ENCODE assay signal across 13 cellular contexts in the genomic region with DNA sequence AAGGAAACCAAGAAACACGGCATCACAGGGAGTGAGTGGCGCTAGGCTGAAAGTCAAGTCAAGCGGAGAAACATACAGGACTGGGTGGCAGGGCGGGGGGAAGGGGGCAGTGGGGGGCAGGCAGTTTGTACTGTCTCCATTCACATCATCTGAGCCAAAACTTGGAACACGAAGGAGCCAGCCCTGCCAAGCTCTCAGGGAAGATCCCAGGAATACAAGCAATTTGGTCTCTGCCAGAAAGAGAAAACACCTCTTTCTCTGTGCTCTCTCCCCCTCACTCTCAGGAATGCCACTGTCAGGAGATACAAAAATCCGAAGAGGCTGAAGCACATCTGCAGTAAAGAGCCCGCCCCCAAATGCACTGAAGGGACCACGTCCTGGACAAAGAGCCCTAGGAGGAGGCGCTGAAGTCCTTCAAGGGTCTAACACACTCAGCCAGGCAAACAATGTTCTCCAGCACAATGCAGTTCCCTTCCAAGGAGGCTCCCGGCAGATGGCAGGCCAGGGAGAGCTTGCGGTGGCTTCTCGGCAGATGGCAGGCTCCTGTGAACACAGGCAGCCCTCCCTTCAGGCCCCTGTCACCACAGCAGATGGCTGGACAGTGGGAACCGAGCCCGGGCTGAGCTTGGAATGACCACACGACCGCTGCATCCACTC.
DNase-seq lines count a peak whose midpoint lies in the region; ATAC-seq, FAIRE-seq and TF ChIP-seq lines count a peak whose summit lies in the region.
"Had no signal": no experiment of that assay in that cellular context is flagged by ENCODE, and none has a peak within 500 bp of the region (broad histone marks: within the 10 kb centered on the region; RNA-seq: fewer than 3 reads in every experiment).

No MANE protein-coding gene starts in this region.

- TF ChIP-seq CTCF in AG04450 (IDR thresholded peaks at IDR 0.05; ENCODE audit: low read depth, low read length), result peak; percentile 21; the same call in 1 of the 2 replicates
- peak; percentile 1 for TF ChIP-seq CTCF in bronchial epithelial cell (IDR thresholded peaks at IDR 0.05; ENCODE audit: insufficient read depth, low read length, severe bottlenecking)

- no peak overlapping the region for H2BK120ac ChIP-seq in mesenchymal stem cell (ENCODE audit: low read depth, low read length)

- H2BK5ac ChIP-seq in mesenchymal stem cell (ENCODE audit: low read depth, low read length, poor library complexity, severe bottlenecking), result no peak overlapping the region

- CTCF ChIA-PET in AG04450 (lab: Charles Lee), result interaction anchor here (0.5 to 1.5 kb wide), 2 partner anchors 23 to 413 kb away, joined by 5 to 6 read pairs; no protein-coding TSS in a partner anchor

- no peak overlapping the region for H2BK12ac ChIP-seq in mesenchymal stem cell (ENCODE audit: low read length in 2 of 2)

- POLR2A ChIA-PET in AG04450 (lab: Yijun Ruan, JAX), result no interaction called here

- H3K4me3 ChIP-seq in AG04450 (ENCODE audit: low read depth, low read length), result no peak overlapping the region
- no peak overlapping the region for H3K4me3 ChIP-seq in bronchial epithelial cell (ENCODE audit: low read depth, low read length)
- no peak overlapping the region for H3K4me3 ChIP-seq in mesenchymal stem cell (ENCODE audit: insufficient read depth in 1 of 2, low read depth in 1 of 2, low read length in 2 of 2)
- H3K4me3 ChIP-seq in small intestine (ENCODE audit: low read depth in 1 of 2, low read length in 2 of 2), result no peak overlapping the region

- no peak overlapping the region for H2BK15ac ChIP-seq in mesenchymal stem cell (ENCODE audit: low read depth, poor library complexity, severe bottlenecking)

- no peak overlapping the region for H2AK5ac ChIP-seq in mesenchymal stem cell (ENCODE audit: low read length, severe bottlenecking)

- H3K79me1 ChIP-seq in mesenchymal stem cell (replicated peaks; ENCODE audit: low read length, poor library complexity, severe bottlenecking), result peaks cover 2% of the 10 kb centered on the region

- H3K4me1 ChIP-seq in mesenchymal stem cell (ENCODE audit: control insufficient read depth, insufficient read depth, low read depth, low read length) (peaks cover 4% of the 10 kb centered on the region), small intestine (ENCODE audit: control insufficient read depth in 2 of 2, insufficient read depth in 1 of 2, low read depth in 1 of 2, low read length in 1 of 2) (no peaks in the 10 kb centered on the region)

- H3K18ac ChIP-seq in mesenchymal stem cell (ENCODE audit: low read depth in 1 of 2, low read length in 2 of 2), result peak overlapping the region in 1 of 2 experiments; percentile 62

- no peak overlapping the region for H3K23ac ChIP-seq in mesenchymal stem cell (ENCODE audit: low read length in 2 of 2)

- no peak overlapping the region for H3K9ac ChIP-seq in mesenchymal stem cell (ENCODE audit: low read length)

- peaks cover 2% of the 10 kb centered on the region for H3K36me3 ChIP-seq in bronchial epithelial cell (ENCODE audit: control insufficient read depth, insufficient read depth, low read length)
- H3K36me3 ChIP-seq in mesenchymal stem cell (ENCODE audit: control insufficient read depth in 1 of 2, insufficient read depth in 2 of 2, low read depth in 1 of 2, low read length in 2 of 2), result peaks cover 31 to 49% of the 10 kb centered on the region in 2 experiments
- no peaks in the 10 kb centered on the region for H3K36me3 ChIP-seq in small intestine (ENCODE audit: control insufficient read depth in 2 of 2, insufficient read depth in 2 of 2, low read length in 2 of 2)

- H2AFZ ChIP-seq in mesenchymal stem cell (ENCODE audit: low read depth, low read length), result no peak overlapping the region

- H3K4ac ChIP-seq in mesenchymal stem cell (ENCODE audit: low read depth in 1 of 2, low read length in 2 of 2), result no peak overlapping the region

- WGBS in mesenchymal stem cell, result 83% methylated on average over 16 of the region's 16 CpGs
- WGBS in small intestine, 3 donors, result 67 to 91% (median 85%) methylated on average over 16 of the region's 16 CpGs

- H3K4me2 ChIP-seq in mesenchymal stem cell (ENCODE audit: low read length, poor library complexity, severe bottlenecking), result no peak overlapping the region

- peak overlapping the region; percentile 65 for H4K91ac ChIP-seq in mesenchymal stem cell (ENCODE audit: low read length)

- DNase-seq in AG04450 (ENCODE audit: low read depth, low spot score) (no peak), NCI-H1694 treated with DMSO at 0.1 percent for 48 hours (lab: John Stamatoyannopoulos, UW) (peak; percentile 59), bronchial epithelial cell (ENCODE audit: low read depth) (no peak), mesenchymal stem cell (no peak), small intestine (no peak), NCI-H1417 treated with DMSO at 0.1 percent for 48 hours (lab: John Stamatoyannopoulos, UW) (no peak)
- DNase-seq: activated CD4-positive, alpha-beta T cell treated with anti-CD3 and anti-CD28 coated beads, Interleukin-2, amount 50 U/mL, for 48 hours; activated naive CD8-positive, alpha-beta T cell treated with anti-CD3 and anti-CD28 coated beads, Interleukin-2, amount 10 ng/mL, durations not matched to agents 7 days and 5 days; NCI-H2029 treated with DMSO at 0.1 percent for 48 hours; stimulated activated CD4-positive, alpha-beta T cell treated with anti-CD3 and anti-CD28 coated beads, Interleukin-12 subunit alpha, Interleukin-12 subunit beta, amount 100 ng/mL, for 4 hours; stimulated activated naive B cell treated with anti-CD40 and anti-IgM and Interleukin-4, amounts not matched to agents 10 μg/mL and 1 μg/mL and 100 μg/mL, for 72 hours had no signal

- no peak overlapping the region for H4K8ac ChIP-seq in mesenchymal stem cell (ENCODE audit: low read length)

- H3K27me3 ChIP-seq in AG04450 (ENCODE audit: control insufficient read depth, insufficient read depth, low read length) (no peaks in the 10 kb centered on the region), bronchial epithelial cell (ENCODE audit: control insufficient read depth, insufficient read depth, low read length) (no peaks in the 10 kb centered on the region), mesenchymal stem cell (ENCODE audit: control insufficient read depth in 1 of 2, insufficient read depth in 1 of 2, low read length in 2 of 2) (no peaks in the 10 kb centered on the region), small intestine (ENCODE audit: control insufficient read depth in 2 of 2, insufficient read depth in 2 of 2, low read length in 2 of 2) (no peaks in the 10 kb centered on the region)

- no peak overlapping the region for H3K14ac ChIP-seq in mesenchymal stem cell (ENCODE audit: low read length in 2 of 2)

- ATAC-seq in GM18511 (IDR thresholded peaks at IDR 0.05; ENCODE audit: unreplicated experiment) (no peak), GM19467 (IDR thresholded peaks at IDR 0.05; ENCODE audit: unreplicated experiment) (no peak)
- ATAC-seq: stimulated activated naive B cell treated with anti-CD40 and anti-IgM and Interleukin-4, amounts not matched to agents 10 μg/mL and 1 μg/mL and 100 μg/mL, for 72 hours had no signal

- H3K27ac ChIP-seq in AG04450 (ENCODE audit: low read depth, low read length), result no peak overlapping the region
- H3K27ac ChIP-seq in mesenchymal stem cell (ENCODE audit: low read length, poor library complexity, severe bottlenecking), result no peak overlapping the region
- no peak overlapping the region for H3K27ac ChIP-seq in small intestine (ENCODE audit: low read depth in 1 of 2, low read length in 1 of 2)

- no peaks in the 10 kb centered on the region for H3K9me3 ChIP-seq in AG04450 (ENCODE audit: control insufficient read depth, insufficient read depth, low read length)
- no peaks in the 10 kb centered on the region for H3K9me3 ChIP-seq in mesenchymal stem cell (ENCODE audit: control insufficient read depth, low read length)
- no peaks in the 10 kb centered on the region for H3K9me3 ChIP-seq in small intestine (ENCODE audit: control insufficient read depth, low read depth)

- FAIRE-seq in bronchial epithelial cell (lab: Jason Lieb, UNC) (no peak), small intestine (lab: Jason Lieb, UNC) (no peak)
